17 cellular contexts compared by ENCODE assay signal in the genomic region with DNA sequence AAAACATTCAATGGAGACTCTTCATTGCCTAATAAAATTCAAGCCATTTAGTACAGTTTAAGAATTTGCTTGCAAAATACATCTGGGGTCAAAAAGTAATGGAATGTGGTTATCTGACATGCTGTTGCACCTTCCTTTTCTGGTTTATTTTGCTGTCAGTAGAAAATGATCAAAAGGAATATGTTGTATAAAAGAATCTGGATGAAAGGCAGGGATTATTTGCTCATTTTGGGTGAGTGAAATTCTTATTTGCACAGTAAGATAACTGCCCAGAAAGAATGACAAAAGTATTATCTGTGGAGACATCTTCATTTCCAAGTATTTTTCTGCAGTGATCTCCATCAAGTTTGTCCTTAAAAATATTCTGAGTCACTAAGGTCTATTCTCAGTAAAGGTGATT. TPM values are rescaled to one million over a fixed set of nuclear protein-coding genes. Genes with fewer than 3 reads are reported as not detected.
DNase-seq lines count a peak whose midpoint lies in the region; ATAC-seq and TF ChIP-seq lines count a peak whose summit lies in the region.
"Had no signal": no experiment of that assay in that cellular context is flagged by ENCODE, and none has a peak within 500 bp of the region (broad histone marks: within the 10 kb centered on the region; RNA-seq: fewer than 3 reads in every experiment).

No MANE protein-coding gene starts in this region.

- no peak overlapping the region for H3K14ac ChIP-seq in mesenchymal stem cell (ENCODE audit: low read length in 2 of 2)

- no peak overlapping the region for H3K23ac ChIP-seq in mesenchymal stem cell (ENCODE audit: low read length in 2 of 2)

- H2BK12ac ChIP-seq in mesenchymal stem cell (ENCODE audit: low read length in 2 of 2), result no peak overlapping the region

- CTCF ChIA-PET in Caco-2 (lab: Charles Lee), result no interaction called here

- no peak overlapping the region for H3K4me3 ChIP-seq in Caco-2 (ENCODE audit: low read depth, low read length)
- no peak overlapping the region for H3K4me3 ChIP-seq in choroid plexus epithelial cell (ENCODE audit: low read depth, low read length)
- H3K4me3 ChIP-seq in mesenchymal stem cell (ENCODE audit: insufficient read depth in 1 of 2, low read depth in 1 of 2, low read length in 2 of 2), result no peak overlapping the region
- H3K4me3 ChIP-seq in MM.1S (ENCODE audit: low read length), result no peak overlapping the region
- H3K4me3 ChIP-seq: HAP-1 had no signal

- no peak overlapping the region for H2BK15ac ChIP-seq in mesenchymal stem cell (ENCODE audit: low read depth, poor library complexity, severe bottlenecking)

- H4K91ac ChIP-seq in mesenchymal stem cell (ENCODE audit: low read length), result no peak overlapping the region

- H3K27me3 ChIP-seq in Caco-2 (replicated peaks; ENCODE audit: control insufficient read depth, insufficient read depth, low read length), result no peaks in the 10 kb centered on the region
- H3K27me3 ChIP-seq in mesenchymal stem cell (ENCODE audit: control insufficient read depth in 1 of 2, insufficient read depth in 1 of 2, low read length in 2 of 2), result no peaks in the 10 kb centered on the region
- no peaks in the 10 kb centered on the region for H3K27me3 ChIP-seq in MM.1S (replicated peaks; ENCODE audit: insufficient read depth, low read length)
- H3K27me3 ChIP-seq: BE2C had no signal

- DNase-seq in Caco-2 (peak in 1 of 2 experiments; percentile 46), HFFc6 (no peak), choroid plexus epithelial cell (ENCODE audit: low read depth) (peak; percentile 28), mesenchymal stem cell (no peak), MM.1S (no peak), GM19238 (ENCODE audit: insufficient read length, low spot score) (no peak)
- DNase-seq: BE2C; C1 segment of cervical spinal cord; CD4-positive, CD25-positive, alpha-beta regulatory T cell; CD8-positive, alpha-beta memory T cell; COR-L47; GF-D8; KBM-7 had no signal

- no peak overlapping the region for H2BK120ac ChIP-seq in mesenchymal stem cell (ENCODE audit: low read depth, low read length)

- H3K4me3 Mint-ChIP-seq in Caco-2 (ENCODE audit: unreplicated experiment) (peak overlapping the region; percentile 10), HFFc6 (no peak overlapping the region)
- H3K4me3 Mint-ChIP-seq: CD4-positive, CD25-positive, alpha-beta regulatory T cell; CD8-positive, alpha-beta memory T cell; IgD-negative memory B cell had no signal

- H3K9me3 Mint-ChIP-seq in Caco-2 (ENCODE audit: unreplicated experiment) (no peaks in the 10 kb centered on the region), HFFc6 (no peaks in the 10 kb centered on the region)
- H3K9me3 Mint-ChIP-seq: CD8-positive, alpha-beta memory T cell; IgD-negative memory B cell had no signal

- H2AK5ac ChIP-seq in mesenchymal stem cell (ENCODE audit: low read length, severe bottlenecking), result no peak overlapping the region

- H3K9ac ChIP-seq in mesenchymal stem cell (ENCODE audit: low read length) (peak overlapping the region; percentile 8), MM.1S (ENCODE audit: low read length) (no peak overlapping the region)

- H3K4me2 ChIP-seq in mesenchymal stem cell (ENCODE audit: low read length, poor library complexity, severe bottlenecking) (no peak overlapping the region), MM.1S (ENCODE audit: low read depth, low read length) (no peak overlapping the region)

- no peaks in the 10 kb centered on the region for H3K9me2 ChIP-seq in MM.1S (replicated peaks; ENCODE audit: insufficient read depth, low read length)

- H3K4me1 Mint-ChIP-seq in Caco-2 (ENCODE audit: low read depth, unreplicated experiment) (peaks cover 10% of the 10 kb centered on the region), HFFc6 (ENCODE audit: low read depth) (peaks cover 26% of the 10 kb centered on the region)

- peaks cover 48% of the 10 kb centered on the region for H3K36me3 Mint-ChIP-seq in Caco-2 (ENCODE audit: insufficient read depth, unreplicated experiment)
- peaks cover 33% of the 10 kb centered on the region for H3K36me3 Mint-ChIP-seq in HFFc6 (ENCODE audit: low read depth)

- H4K8ac ChIP-seq in mesenchymal stem cell (ENCODE audit: low read length), result no peak overlapping the region

- H3K18ac ChIP-seq in mesenchymal stem cell (ENCODE audit: low read depth in 1 of 2, low read length in 2 of 2), result no peak overlapping the region

- 0 out of 2 replicates have a peak, but pooled peaks cover 1% of the 10 kb centered on the region for H4K20me1 ChIP-seq in MM.1S (ENCODE audit: insufficient read depth, low read length)

- POLR2A ChIA-PET in Caco-2 (lab: Charles Lee), result no interaction called here

- H3K79me1 ChIP-seq in mesenchymal stem cell (replicated peaks; ENCODE audit: low read length, poor library complexity, severe bottlenecking), result peaks cover 9% of the 10 kb centered on the region

- no peak overlapping the region for H2BK5ac ChIP-seq in mesenchymal stem cell (ENCODE audit: low read depth, low read length, poor library complexity, severe bottlenecking)

- H3K27me3 Mint-ChIP-seq in Caco-2 (ENCODE audit: insufficient read depth, unreplicated experiment) (no peaks in the 10 kb centered on the region), HFFc6 (ENCODE audit: insufficient read depth) (no peaks in the 10 kb centered on the region)
- H3K27me3 Mint-ChIP-seq: CD4-positive, CD25-positive, alpha-beta regulatory T cell; CD8-positive, alpha-beta memory T cell; IgD-negative memory B cell had no signal

- no peaks in the 10 kb centered on the region for H3K79me2 ChIP-seq in MM.1S (ENCODE audit: low read length)

- H3K36me3 ChIP-seq in Caco-2 (ENCODE audit: control insufficient read depth, insufficient read depth, low read length) (peaks cover under 1% of the 10 kb centered on the region), mesenchymal stem cell (ENCODE audit: control insufficient read depth in 1 of 2, insufficient read depth in 2 of 2, low read depth in 1 of 2, low read length in 2 of 2) (peaks cover 29 to 85% of the 10 kb centered on the region in 2 experiments), MM.1S (replicated peaks; ENCODE audit: insufficient read depth, low read length) (no peaks in the 10 kb centered on the region; the same call in 1 of the 2 replicates)

- intact Hi-C loops in Caco-2 (cut with micrococcal nuclease; ENCODE audit: unreplicated experiment), result loop anchor here (1.0 kb wide), 1 partner anchor 30 kb away; a partner anchor contains a TSS

- no peak for ATAC-seq in GM19463 (IDR thresholded peaks at IDR 0.05; ENCODE audit: unreplicated experiment)

- H3K27ac ChIP-seq in mesenchymal stem cell (ENCODE audit: low read length, poor library complexity, severe bottlenecking) (no peak overlapping the region), MM.1S (ENCODE audit: low read length) (no peak overlapping the region)
- H3K27ac ChIP-seq: HL-60 had no signal

- no TSS peak for BruUV-seq in Caco-2 (replicated peaks; lab: Mats Ljungman, UMichigan)

- H2AFZ ChIP-seq in mesenchymal stem cell (ENCODE audit: low read depth, low read length) (no peak overlapping the region), MM.1S (ENCODE audit: low read length) (no peak overlapping the region)

- H3K27ac Mint-ChIP-seq in Caco-2 (ENCODE audit: unreplicated experiment) (peak overlapping the region; percentile 36), HFFc6 (peak overlapping the region; percentile 67)

- H3K4ac ChIP-seq in mesenchymal stem cell (ENCODE audit: low read depth in 1 of 2, low read length in 2 of 2), result no peak overlapping the region

- TF ChIP-seq CTCF in Caco-2 (IDR thresholded peaks at IDR 0.05; ENCODE audit: insufficient read depth in 1 of 2, low read depth in 1 of 2, low read length in 1 of 2, severe bottlenecking in 1 of 2, unreplicated experiment in 1 of 2) (no peak), HFFc6 (IDR thresholded peaks at IDR 0.05) (no peak), choroid plexus epithelial cell (conservative IDR thresholded peaks at IDR 0.05; ENCODE audit: low read depth, low read length) (no peak), MM.1S (IDR thresholded peaks at IDR 0.05; ENCODE audit: low read length) (no peak)

- no peaks in the 10 kb centered on the region for H3K9me3 ChIP-seq in Caco-2
- H3K9me3 ChIP-seq in mesenchymal stem cell (ENCODE audit: control insufficient read depth, low read length), result no peaks in the 10 kb centered on the region
- no peaks in the 10 kb centered on the region for H3K9me3 ChIP-seq in MM.1S (replicated peaks; ENCODE audit: insufficient read depth, low read length)
- H3K9me3 ChIP-seq: BE2C, HAP-1 had no signal

- H3K4me1 ChIP-seq in Caco-2 (peaks cover 34% of the 10 kb centered on the region), mesenchymal stem cell (ENCODE audit: control insufficient read depth, insufficient read depth, low read depth, low read length) (peaks cover 9% of the 10 kb centered on the region), MM.1S (ENCODE audit: low read length) (peaks cover 5% of the 10 kb centered on the region; the same call in 1 of the 2 replicates)
- H3K4me1 ChIP-seq: BE2C, HAP-1 had no signal

- H3F3A ChIP-seq in MM.1S (ENCODE audit: insufficient read depth, low read length), result no peaks in the 10 kb centered on the region

RNA-seq across cellular contexts. Expression of a gene that starts 30.4 kb away (rescaled TPM):
- total RNA-seq in Caco-2 (2022), result 36.1 and 37.2 TPM in 2 replicates
- total RNA-seq in HFFc6 (2021; fragmentation: NEBNext Ultra II Directional; extraction: Animal tissue kit (Norgen Biotek cat#: 25700)), result 10 to 100 TPM; 22.9 to 24.9 (median 24.6) TPM
- polyA plus RNA-seq in mesenchymal stem cell (2013, experiment 1 of 2), result 17.5 TPM
- 15.9 TPM for polyA plus RNA-seq in mesenchymal stem cell (2013, experiment 2 of 2)

RNA-seq across cellular contexts. Expression of a gene that starts 52.8 kb away (rescaled TPM):
- 1.7 and 2.4 TPM in 2 replicates for total RNA-seq in Caco-2 (2022)
- total RNA-seq in HFFc6 (2021; fragmentation: NEBNext Ultra II Directional; extraction: Animal tissue kit (Norgen Biotek cat#: 25700)), result under 1 TPM in 5 of 6 experiments, not detected in 1; 0.07 to 0.17 (median 0.11) TPM
- polyA plus RNA-seq in mesenchymal stem cell (2013, experiment 1 of 2), result 11.5 TPM
- 11.2 TPM for polyA plus RNA-seq in mesenchymal stem cell (2013, experiment 2 of 2)
- total RNA-seq: CD4-positive, CD25-positive, alpha-beta regulatory T cell; CD8-positive, alpha-beta memory T cell had no signal
- polyA plus RNA-seq: CD4-positive, CD25-positive, alpha-beta regulatory T cell; CD8-positive, alpha-beta memory T cell; IgD-negative memory B cell had no signal
